Comparison of ENCODE assay signal across 23 cellular contexts in genomic region chr15:40094156-40094555, GRCh38. TPM values are rescaled to one million over a fixed set of nuclear protein-coding genes. Genes with fewer than 3 reads are reported as not detected.
DNase-seq lines count a peak whose midpoint lies in the region; ATAC-seq and TF ChIP-seq lines count a peak whose summit lies in the region.
"Had no signal": no experiment of that assay in that cellular context is flagged by ENCODE, and none has a peak within 500 bp of the region (broad histone marks: within the 10 kb centered on the region; RNA-seq: fewer than 3 reads in every experiment).

No MANE protein-coding gene starts in this region.

- H3K36me3 ChIP-seq in trophoblast cell (ENCODE audit: control insufficient read depth in 1 of 2, insufficient read depth in 2 of 2, low read length in 2 of 2) (peaks cover 22 to 28% of the 10 kb centered on the region in 2 experiments), upper lobe of right lung (peaks cover 14% of the 10 kb centered on the region)
- H3K36me3 ChIP-seq: pancreas, WERI-Rb-1 had no signal

- no peak overlapping the region for H3K4me2 ChIP-seq in trophoblast cell (ENCODE audit: low read length)

- H2AFZ ChIP-seq in trophoblast cell (ENCODE audit: insufficient read depth, low read length, poor library complexity): no peak overlapping the region
- H2AFZ ChIP-seq: GM23338 had no signal

- no peaks in the 10 kb centered on the region for H3K27me3 Mint-ChIP-seq in activated naive CD8-positive, alpha-beta T cell treated with anti-CD3 and anti-CD28 coated beads, Interleukin-2, amount 10 ng/mL, durations not matched to agents 7 days and 5 days
- no peaks in the 10 kb centered on the region for H3K27me3 Mint-ChIP-seq in activated naive CD8-positive, alpha-beta T cell treated with anti-CD3 and anti-CD28 coated beads for 36 hours
- no peaks in the 10 kb centered on the region for H3K27me3 Mint-ChIP-seq in central memory CD8-positive, alpha-beta T cell
- H3K27me3 Mint-ChIP-seq: activated CD4-positive, alpha-beta memory T cell treated with anti-CD3 and anti-CD28 coated beads, Interleukin-2, amount 10 ng/mL, durations not matched to agents 7 days and 5 days; activated T-cell treated with anti-CD3 and anti-CD28 coated beads, Interleukin-2, amount 50 U/mL, for 24 hours had no signal

- H3K4me1 Mint-ChIP-seq in activated naive CD8-positive, alpha-beta T cell treated with anti-CD3 and anti-CD28 coated beads, Interleukin-2, amount 10 ng/mL, durations not matched to agents 7 days and 5 days: peaks cover 25% of the 10 kb centered on the region
- H3K4me1 Mint-ChIP-seq in activated naive CD8-positive, alpha-beta T cell treated with anti-CD3 and anti-CD28 coated beads for 36 hours: peaks cover 45% of the 10 kb centered on the region
- peaks cover 24% of the 10 kb centered on the region for H3K4me1 Mint-ChIP-seq in central memory CD8-positive, alpha-beta T cell

- H2BK5ac ChIP-seq in trophoblast cell (ENCODE audit: low read depth, low read length, poor library complexity): no peak overlapping the region

- no peak overlapping the region for H4K8ac ChIP-seq in trophoblast cell (ENCODE audit: low read depth, low read length)

- H3K23ac ChIP-seq in trophoblast cell (ENCODE audit: low read length): no peak overlapping the region

- no peaks in the 10 kb centered on the region for H3K27me3 ChIP-seq in trophoblast cell (ENCODE audit: insufficient read depth, low read length)
- H3K27me3 ChIP-seq in upper lobe of right lung: no peaks in the 10 kb centered on the region
- H3K27me3 ChIP-seq: dorsolateral prefrontal cortex, left lung, pancreas had no signal

- no CpG with 5 or more reads among the region's 4 CpGs for WGBS in trophoblast cell (ENCODE audit: extremely low coverage, insufficient coverage, insufficient read length)

- no peak overlapping the region for H3K4me3 Mint-ChIP-seq in activated naive CD8-positive, alpha-beta T cell treated with anti-CD3 and anti-CD28 coated beads, Interleukin-2, amount 10 ng/mL, durations not matched to agents 7 days and 5 days
- H3K4me3 Mint-ChIP-seq in activated naive CD8-positive, alpha-beta T cell treated with anti-CD3 and anti-CD28 coated beads for 36 hours: no peak overlapping the region
- no peak overlapping the region for H3K4me3 Mint-ChIP-seq in central memory CD8-positive, alpha-beta T cell
- H3K4me3 Mint-ChIP-seq: activated CD4-positive, alpha-beta memory T cell treated with anti-CD3 and anti-CD28 coated beads, Interleukin-2, amount 10 ng/mL, durations not matched to agents 7 days and 5 days; activated T-cell treated with anti-CD3 and anti-CD28 coated beads, Interleukin-2, amount 50 U/mL, for 24 hours; GM23338; T-helper 1 cell treated with Interleukin-12 subunit alpha and Interleukin-12 subunit beta and Interleukin-4 antibody, amounts not matched to agents 30 μg/mL and 1 μg/mL, for 36 hours had no signal

- H2AK5ac ChIP-seq in trophoblast cell (ENCODE audit: low read length): peak overlapping the region; percentile 42

- no peak overlapping the region for H3K18ac ChIP-seq in trophoblast cell (ENCODE audit: low read length)

- H3K36me3 Mint-ChIP-seq in activated naive CD8-positive, alpha-beta T cell treated with anti-CD3 and anti-CD28 coated beads, Interleukin-2, amount 10 ng/mL, durations not matched to agents 7 days and 5 days: peaks cover 2% of the 10 kb centered on the region
- peaks cover 2% of the 10 kb centered on the region for H3K36me3 Mint-ChIP-seq in activated naive CD8-positive, alpha-beta T cell treated with anti-CD3 and anti-CD28 coated beads for 36 hours
- H3K36me3 Mint-ChIP-seq in central memory CD8-positive, alpha-beta T cell (ENCODE audit: insufficient read depth): peaks cover 9% of the 10 kb centered on the region

- H2BK120ac ChIP-seq in trophoblast cell (ENCODE audit: insufficient read depth, low read length, poor library complexity): no peak overlapping the region

- no peak overlapping the region for H2BK12ac ChIP-seq in trophoblast cell (ENCODE audit: low read length)

- H3K9me3 Mint-ChIP-seq in activated naive CD8-positive, alpha-beta T cell treated with anti-CD3 and anti-CD28 coated beads, Interleukin-2, amount 10 ng/mL, durations not matched to agents 7 days and 5 days: no peaks in the 10 kb centered on the region
- H3K9me3 Mint-ChIP-seq in activated naive CD8-positive, alpha-beta T cell treated with anti-CD3 and anti-CD28 coated beads for 36 hours: no peaks in the 10 kb centered on the region
- no peaks in the 10 kb centered on the region for H3K9me3 Mint-ChIP-seq in central memory CD8-positive, alpha-beta T cell
- H3K9me3 Mint-ChIP-seq: activated CD4-positive, alpha-beta memory T cell treated with anti-CD3 and anti-CD28 coated beads, Interleukin-2, amount 10 ng/mL, durations not matched to agents 7 days and 5 days; activated T-cell treated with anti-CD3 and anti-CD28 coated beads, Interleukin-2, amount 50 U/mL, for 24 hours; GM23338; T-helper 1 cell treated with Interleukin-12 subunit alpha and Interleukin-12 subunit beta and Interleukin-4 antibody, amounts not matched to agents 30 μg/mL and 1 μg/mL, for 36 hours had no signal

- H3K4me1 ChIP-seq in trophoblast cell (ENCODE audit: control insufficient read depth in 1 of 2, insufficient read depth in 2 of 2, low read length in 2 of 2) (peaks cover 68 to 77% of the 10 kb centered on the region in 2 experiments), upper lobe of right lung (peaks cover 76% of the 10 kb centered on the region)

- H3K9ac ChIP-seq in trophoblast cell (ENCODE audit: low read length): no peak overlapping the region

- peak overlapping the region; percentile 26 for H3K27ac Mint-ChIP-seq in activated naive CD8-positive, alpha-beta T cell treated with anti-CD3 and anti-CD28 coated beads, Interleukin-2, amount 10 ng/mL, durations not matched to agents 7 days and 5 days
- H3K27ac Mint-ChIP-seq in activated naive CD8-positive, alpha-beta T cell treated with anti-CD3 and anti-CD28 coated beads for 36 hours: no peak overlapping the region
- peak overlapping the region; percentile 62 for H3K27ac Mint-ChIP-seq in central memory CD8-positive, alpha-beta T cell (ENCODE audit: low read depth)
- H3K27ac Mint-ChIP-seq: activated CD4-positive, alpha-beta memory T cell treated with anti-CD3 and anti-CD28 coated beads, Interleukin-2, amount 10 ng/mL, durations not matched to agents 7 days and 5 days; T-helper 1 cell treated with Interleukin-12 subunit alpha and Interleukin-12 subunit beta and Interleukin-4 antibody, amounts not matched to agents 30 μg/mL and 1 μg/mL, for 36 hours had no signal

- peaks cover 5% of the 10 kb centered on the region for H3K79me2 ChIP-seq in trophoblast cell (ENCODE audit: control insufficient read depth, insufficient read depth, low read length, poor library complexity)

- intact Hi-C loops in upper lobe of right lung (cut with DNase I): no loop called here

- peaks cover 54% of the 10 kb centered on the region for H3K79me1 ChIP-seq in trophoblast cell (ENCODE audit: low read length)

- H3K9me3 ChIP-seq in trophoblast cell (ENCODE audit: insufficient read depth, low read depth, low read length) (peaks cover 1% of the 10 kb centered on the region), upper lobe of right lung (no peaks in the 10 kb centered on the region)
- H3K9me3 ChIP-seq: left lung, pancreas had no signal

- no peak overlapping the region for H4K91ac ChIP-seq in trophoblast cell (ENCODE audit: low read depth, low read length)

- POLR2A ChIA-PET in activated naive CD8-positive, alpha-beta T cell treated with anti-CD3 and anti-CD28 coated beads, Interleukin-2, amount 10 ng/mL, durations not matched to agents 7 days and 5 days (lab: Charles Lee): no interaction called here

- H3K4ac ChIP-seq in trophoblast cell (ENCODE audit: low read depth, low read length): no peak overlapping the region

- H3K4me3 ChIP-seq in trophoblast cell (ENCODE audit: low read depth, low read length) (no peak overlapping the region), upper lobe of right lung (no peak overlapping the region)
- H3K4me3 ChIP-seq: dorsolateral prefrontal cortex, GM23338, left lung, pancreas had no signal

- no peak for ATAC-seq in activated naive CD8-positive, alpha-beta T cell treated with anti-CD3 and anti-CD28 coated beads, Interleukin-2, amount 10 ng/mL, durations not matched to agents 7 days and 5 days (ENCODE audit: low read depth)
- ATAC-seq in central memory CD8-positive, alpha-beta T cell (replicated peaks; ENCODE audit: extremely low read depth, poor library complexity, severe bottlenecking): no peak
- no peak for ATAC-seq in upper lobe of right lung
- ATAC-seq in HG03342 (IDR thresholded peaks at IDR 0.05; ENCODE audit: unreplicated experiment): no peak
- ATAC-seq: GM23338, left lung, pancreas had no signal

- TF ChIP-seq CTCF in upper lobe of right lung (IDR thresholded peaks at IDR 0.05): no peak

- H4K12ac ChIP-seq in trophoblast cell (ENCODE audit: low read depth, low read length): no peak overlapping the region

- DNase-seq in activated naive CD8-positive, alpha-beta T cell treated with anti-CD3 and anti-CD28 coated beads, Interleukin-2, amount 10 ng/mL, durations not matched to agents 7 days and 5 days: no peak
- no peak for DNase-seq in activated naive CD8-positive, alpha-beta T cell treated with anti-CD3 and anti-CD28 coated beads for 36 hours
- DNase-seq in central memory CD8-positive, alpha-beta T cell (ENCODE audit: low spot score in 2 of 2): no peak
- DNase-seq in trophoblast cell: no peak
- peak; percentile 34 for DNase-seq in upper lobe of right lung
- DNase-seq in HuH-7.5 (ENCODE audit: low spot score): no peak
- DNase-seq in kidney tubule cell (ENCODE audit: low spot score): no peak
- DNase-seq: activated CD4-positive, alpha-beta memory T cell treated with anti-CD3 and anti-CD28 coated beads, Interleukin-2, amount 10 ng/mL, durations not matched to agents 7 days and 5 days; activated naive CD4-positive, alpha-beta T cell treated with anti-CD3 and anti-CD28 coated beads, Interleukin-2, amount 50 U/mL, for 16 hours; activated T-cell treated with anti-CD3 and anti-CD28 coated beads, Interleukin-2, amount 50 U/mL, for 24 hours; C1 segment of cervical spinal cord; dorsolateral prefrontal cortex; NCI-H187 treated with DMSO at 0.1 percent for 48 hours; NCI-H510A; SHP77 treated with DMSO at 0.1 percent for 48 hours; WERI-Rb-1 had no signal

- H3K14ac ChIP-seq in trophoblast cell (ENCODE audit: low read length): no peak overlapping the region

- H3K27ac ChIP-seq in trophoblast cell (ENCODE audit: low read depth, low read length): no peak overlapping the region
- H3K27ac ChIP-seq in upper lobe of right lung: peak overlapping the region; percentile 32
- H3K27ac ChIP-seq: 22Rv1, epithelial cell of prostate, pancreas, WERI-Rb-1 had no signal

RNA-seq across cellular contexts. Expression of gene BMF, which starts 14.5 kb away (rescaled TPM):
- 10 to 100 TPM; 20.6 to 24.6 TPM for total RNA-seq in activated naive CD8-positive, alpha-beta T cell treated with anti-CD3 and anti-CD28 coated beads, Interleukin-2, amount 10 ng/mL, durations not matched to agents 7 days and 5 days
- 1 to 10 TPM; 5.1 to 5.4 TPM for total RNA-seq in activated naive CD8-positive, alpha-beta T cell treated with anti-CD3 and anti-CD28 coated beads for 36 hours
- 20.8 and 22.5 TPM in 2 replicates for polyA plus RNA-seq in trophoblast cell (2013)
- total RNA-seq in upper lobe of right lung: 15.4 TPM

RNA-seq across cellular contexts. Expression of gene SRP14, which starts 55.2 kb away (rescaled TPM):
- 100 to 1,000 TPM; 155 to 170 TPM for total RNA-seq in activated naive CD8-positive, alpha-beta T cell treated with anti-CD3 and anti-CD28 coated beads, Interleukin-2, amount 10 ng/mL, durations not matched to agents 7 days and 5 days
- 100 to 1,000 TPM; 161 to 169 TPM for total RNA-seq in activated naive CD8-positive, alpha-beta T cell treated with anti-CD3 and anti-CD28 coated beads for 36 hours
- 497 and 515 TPM in 2 replicates for polyA plus RNA-seq in trophoblast cell (2013)
- 132 TPM for total RNA-seq in upper lobe of right lung
